In the genomic region with DNA sequence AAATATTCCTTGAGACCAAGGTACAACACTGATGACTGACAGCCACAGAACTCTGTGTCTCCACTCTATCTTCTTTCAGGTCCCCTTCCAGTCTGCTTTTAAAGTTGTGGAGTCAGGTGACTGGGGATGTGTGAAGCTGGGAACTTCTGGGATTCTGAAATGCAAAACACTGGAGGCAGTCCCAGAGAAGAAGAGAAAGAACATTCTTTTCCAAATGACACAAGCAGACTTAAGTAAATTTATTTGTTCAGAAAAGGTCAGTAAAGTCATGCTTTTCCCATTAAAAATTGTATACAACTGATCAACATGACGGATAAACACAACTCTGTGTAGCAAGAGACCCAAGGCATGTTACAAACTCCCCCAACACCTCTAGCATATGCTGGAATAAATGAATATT, we compare ENCODE assay signal across 23 cellular contexts.
DNase-seq lines count a peak whose midpoint lies in the region; ATAC-seq, FAIRE-seq and TF ChIP-seq lines count a peak whose summit lies in the region.
"Had no signal": no experiment of that assay in that cellular context is flagged by ENCODE, and none has a peak within 500 bp of the region (broad histone marks: within the 10 kb centered on the region; RNA-seq: fewer than 3 reads in every experiment).

No MANE protein-coding gene starts in this region.

- no peaks in the 10 kb centered on the region for H3K36me3 ChIP-seq in left ventricle myocardium inferior
- H3K36me3 ChIP-seq in sigmoid colon: no peaks in the 10 kb centered on the region
- H3K36me3 ChIP-seq: BLaER1, right atrium auricular region had no signal

- H3K4me1 ChIP-seq in left ventricle myocardium inferior: peaks cover 49% of the 10 kb centered on the region
- H3K4me1 ChIP-seq in sigmoid colon: peaks cover 0 to 57% (median 43%) of the 10 kb centered on the region in 4 donors

- ATAC-seq in Right ventricle myocardium superior (ENCODE audit: poor library complexity) (no peak), GM18517 (IDR thresholded peaks at IDR 0.05; ENCODE audit: unreplicated experiment) (no peak)

- H3K4me3 ChIP-seq in left ventricle myocardium inferior: no peak overlapping the region
- no peak overlapping the region for H3K4me3 ChIP-seq in sigmoid colon
- H3K4me3 ChIP-seq: BLaER1, GM23248, lung, right atrium auricular region had no signal

- H3K9me3 ChIP-seq in left ventricle myocardium inferior (replicated peaks): no peaks in the 10 kb centered on the region
- H3K9me3 ChIP-seq in sigmoid colon: no peaks in the 10 kb centered on the region
- H3K9me3 ChIP-seq: BLaER1, right atrium auricular region had no signal

- H3K27me3 ChIP-seq in left ventricle myocardium inferior (ENCODE audit: low read depth): no peaks in the 10 kb centered on the region
- H3K27me3 ChIP-seq in layer of hippocampus (ENCODE audit: control insufficient read depth, insufficient read depth, low read length): no peaks in the 10 kb centered on the region
- no peaks in the 10 kb centered on the region for H3K27me3 ChIP-seq in sigmoid colon
- H3K27me3 ChIP-seq: BLaER1, right atrium auricular region had no signal

- no peak for FAIRE-seq in GM12891 (lab: Jason Lieb, UNC)
- FAIRE-seq: D721Med, GM12892 had no signal

- intact Hi-C loops in left ventricle myocardium inferior (cut with micrococcal nuclease): no loop called here
- intact Hi-C loops in Right ventricle myocardium superior (cut with DNase I): loop anchor here (10.0 kb wide), 1 partner anchor 93 kb away; a partner anchor contains a TSS
- intact Hi-C loops in sigmoid colon (cut with DNase I): no loop called here

- H3K27ac ChIP-seq in left ventricle myocardium inferior (replicated peaks) (peak overlapping the region; percentile 37), layer of hippocampus (ENCODE audit: low read depth, low read length) (peak overlapping the region; percentile 62), sigmoid colon (peak overlapping the region; percentile 48 to 60 (median 56))
- H3K27ac ChIP-seq: BLaER1, GM23248 had no signal

- DNase-seq in left ventricle myocardium inferior (no peak), Right ventricle myocardium superior (no peak), sigmoid colon (no peak), GM12891 (ENCODE audit: insufficient read length, low spot score) (no peak), GOT3 (lab: John Stamatoyannopoulos, UW) (no peak)
- DNase-seq in activated CD4-positive, alpha-beta T cell treated with anti-CD3 and anti-CD28 coated beads, Interleukin-2, amount 50 U/mL, for 48 hours: no peak
- DNase-seq: 8988T; activated B cell treated with CpG ODN at 0.5 μM for 24 hours; amniotic stem cell; GDM1; GM23248; MV-4-11; NCI-H2081 treated with DMSO at 0.1 percent for 48 hours; NCI-H524; SIG-M5; stimulated activated CD4-positive, alpha-beta T cell treated with anti-CD3 and anti-CD28 coated beads, Interleukin-1b, Interleukin-23, amount 100 ng/mL, for 48 hours had no signal

- TF ChIP-seq EP300 in sigmoid colon (IDR thresholded peaks at IDR 0.05): no peak

- TF ChIP-seq POLR2A in sigmoid colon (IDR thresholded peaks at IDR 0.05) (no peak), GM12891 (IDR thresholded peaks at IDR 0.05; ENCODE audit: low read depth, low read length) (no peak)

- 39 to 89% methylated on average over 1 of the region's 1 CpG for WGBS in sigmoid colon, 2 donors

- no peak for TF ChIP-seq CTCF in left ventricle myocardium inferior (IDR thresholded peaks at IDR 0.05; ENCODE audit: borderline replicate concordance)
- TF ChIP-seq CTCF in sigmoid colon (IDR thresholded peaks at IDR 0.05): no peak

TF ChIP-seq in GM12891, 5 proteins besides CTCF, POLR2A, EP300 and RAD21:
- no peak for TF ChIP-seq SPI1 (IDR thresholded peaks at IDR 0.05; ENCODE audit: low read depth, low read length)
